Comparison of ENCODE assay signal across 1 cellular context in the genomic region with DNA sequence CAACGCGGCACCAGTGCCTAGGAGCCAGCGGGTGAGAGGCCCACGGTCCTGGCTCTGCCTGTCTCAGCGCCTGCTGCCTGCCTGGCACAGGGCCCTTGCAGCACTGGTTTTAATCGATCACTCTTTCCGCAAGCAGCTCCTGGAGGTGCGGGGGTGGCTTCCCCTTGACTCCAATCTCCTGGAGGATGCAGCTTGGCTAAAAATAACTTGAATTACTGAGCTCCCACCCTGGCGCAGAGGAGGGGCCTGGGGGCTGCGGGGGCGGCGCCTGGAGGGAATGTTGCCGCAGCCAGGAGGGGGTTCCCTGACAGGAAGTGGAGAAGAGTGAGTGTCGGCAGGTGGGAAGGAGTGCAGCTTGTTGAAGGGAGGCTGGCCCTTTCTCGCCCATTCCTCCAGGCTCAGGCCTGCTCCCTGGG.
TF ChIP-seq lines count a peak whose summit lies in the region.

No MANE protein-coding gene starts in this region.

TF ChIP-seq in IMR-90, 13 proteins besides CTCF, POLR2A, EP300 and RAD21:
- TF ChIP-seq MAZ (IDR thresholded peaks at IDR 0.05; ENCODE audit: borderline replicate concordance, low read depth, low read length) (peak; percentile 82), SMC3 (IDR thresholded peaks at IDR 0.05; ENCODE audit: low read depth, low read length) (peak; percentile 41; the same call in 1 of the 2 replicates), MAFK (IDR thresholded peaks at IDR 0.05; ENCODE audit: low read depth, low read length) (no peak), CEBPB (IDR thresholded peaks at IDR 0.05; ENCODE audit: low read depth, low read length) (no peak), RCOR1 (IDR thresholded peaks at IDR 0.05; ENCODE audit: insufficient replicate concordance, low read length) (peak; percentile 52)
